In genomic region chr6:36989264-36989663, GRCh38 we compare ENCODE assay signal across 30 cellular contexts. TPM values are rescaled to one million over a fixed set of nuclear protein-coding genes. Genes with fewer than 3 reads are reported as not detected.
A peak's percentile ranks its signal among the peaks of the same experiment; 100 is the strongest.
DNase-seq lines count a peak whose midpoint lies in the region; ATAC-seq and TF ChIP-seq lines count a peak whose summit lies in the region.
"Had no signal": no experiment of that assay in that cellular context is flagged by ENCODE, and none has a peak within 500 bp of the region (broad histone marks: within the 10 kb centered on the region; RNA-seq: fewer than 3 reads in every experiment).

No MANE protein-coding gene starts in this region.

- H3K27me3 ChIP-seq in left ventricle myocardium inferior (ENCODE audit: low read depth) (no peaks in the 10 kb centered on the region), right cardiac atrium (ENCODE audit: control insufficient read depth, insufficient read depth) (no peaks in the 10 kb centered on the region), Karpas-422 (ENCODE audit: low read length) (no peaks in the 10 kb centered on the region)
- H3K27me3 ChIP-seq: BE2C, BLaER1 had no signal

- H3K9me3 Mint-ChIP-seq in nephron progenitor cell: peaks cover 4% of the 10 kb centered on the region
- H3K9me3 Mint-ChIP-seq: CD14-positive monocyte; CD8-positive, alpha-beta memory T cell had no signal

- H3K27ac Mint-ChIP-seq in nephron progenitor cell: peak overlapping the region; percentile 63
- H3K27ac Mint-ChIP-seq: CD4-positive, CD25-positive, alpha-beta regulatory T cell; CD8-positive, alpha-beta memory T cell had no signal

- intact Hi-C loops in left ventricle myocardium inferior (cut with micrococcal nuclease): no loop called here
- intact Hi-C loops in right cardiac atrium (cut with DNase I): loop anchor here in 1 of 4 donors (10.0 kb wide), 1 partner anchor 224 kb away; no protein-coding TSS in a partner anchor

- H3K9me2 ChIP-seq in Karpas-422 (replicated peaks; ENCODE audit: insufficient read depth, low read length): no peaks in the 10 kb centered on the region

- H3K4me1 Mint-ChIP-seq in nephron progenitor cell: peaks cover 23% of the 10 kb centered on the region

- no peaks in the 10 kb centered on the region for H3K36me3 ChIP-seq in left ventricle myocardium inferior
- H3K36me3 ChIP-seq in Karpas-422 (ENCODE audit: insufficient read depth, low read length): no peaks in the 10 kb centered on the region
- H3K36me3 ChIP-seq: BLaER1 had no signal

- no peak for ATAC-seq in right cardiac atrium
- ATAC-seq: A549, GM12878 had no signal

- peak; percentile 57 for DNase-seq in NCI-H82 (lab: John Stamatoyannopoulos, UW)
- no peak for DNase-seq in NCI-H82 treated with DMSO at 0.1 percent for 48 hours (lab: John Stamatoyannopoulos, UW; ENCODE audit: unreplicated experiment)
- no peak for DNase-seq in left ventricle myocardium inferior
- no peak for DNase-seq in right cardiac atrium
- no peak for DNase-seq in Karpas-422
- DNase-seq in nephron progenitor cell: no peak
- DNase-seq in HuH-7.5 (ENCODE audit: low spot score): no peak
- no peak for DNase-seq in Ammon's horn (ENCODE audit: low spot score)
- DNase-seq: AML-193; BE2C; C1 segment of cervical spinal cord; CD4-positive, alpha-beta memory T cell; CD4-positive, CD25-positive, alpha-beta regulatory T cell; CD8-positive, alpha-beta memory T cell; COR-L47; DMS 273 treated with DMSO at 0.1 percent for 48 hours; DMS153; DMS53; DMS79; DND-41; EL; GDM1 had no signal

- WGBS in right cardiac atrium: 83% methylated on average over 6 of the region's 6 CpGs

- no peak overlapping the region for H3K4me2 ChIP-seq in Karpas-422 (ENCODE audit: low read depth, low read length, poor library complexity, severe bottlenecking)
- H3K4me2 ChIP-seq: A549, BLaER1 had no signal

- H3K27ac ChIP-seq in left ventricle myocardium inferior (replicated peaks) (peak overlapping the region; percentile 30), right cardiac atrium (ENCODE audit: low read length) (no peak overlapping the region), Karpas-422 (ENCODE audit: low read length) (no peak overlapping the region)
- H3K27ac ChIP-seq: 22Rv1, A549, BLaER1 had no signal

- no peaks in the 10 kb centered on the region for H3K9me3 ChIP-seq in left ventricle myocardium inferior (replicated peaks)
- no peaks in the 10 kb centered on the region for H3K9me3 ChIP-seq in right cardiac atrium (ENCODE audit: control insufficient read depth, low read length)
- no peaks in the 10 kb centered on the region for H3K9me3 ChIP-seq in Karpas-422 (ENCODE audit: low read length)
- H3K9me3 ChIP-seq: A549, BE2C, BLaER1 had no signal

- TF ChIP-seq CTCF in left ventricle myocardium inferior (IDR thresholded peaks at IDR 0.05; ENCODE audit: borderline replicate concordance): no peak
- no peak for TF ChIP-seq CTCF in nephron progenitor cell (IDR thresholded peaks at IDR 0.05)

- peaks cover 24% of the 10 kb centered on the region for H3K27me3 Mint-ChIP-seq in nephron progenitor cell (ENCODE audit: low read depth, poor library complexity)

- peaks cover 5% of the 10 kb centered on the region for H3K36me3 Mint-ChIP-seq in nephron progenitor cell (ENCODE audit: low read depth)
- H3K36me3 Mint-ChIP-seq: CD14-positive monocyte; CD4-positive, CD25-positive, alpha-beta regulatory T cell had no signal

- no peak overlapping the region for H3K4me3 Mint-ChIP-seq in nephron progenitor cell
- H3K4me3 Mint-ChIP-seq: CD14-positive monocyte; CD4-positive, alpha-beta memory T cell had no signal

- peaks cover 8% of the 10 kb centered on the region; the same call in 1 of the 2 replicates for H4K20me1 ChIP-seq in Karpas-422 (ENCODE audit: insufficient read depth, low read depth, low read length)

- H3K4me3 ChIP-seq in left ventricle myocardium inferior: no peak overlapping the region
- no peak overlapping the region for H3K4me3 ChIP-seq in right cardiac atrium (ENCODE audit: low read length)
- no peak overlapping the region for H3K4me3 ChIP-seq in Karpas-422 (ENCODE audit: low read length)
- H3K4me3 ChIP-seq: A549, BLaER1, GM12878 had no signal

- H3K79me2 ChIP-seq in Karpas-422 (ENCODE audit: low read length): peaks cover 17% of the 10 kb centered on the region

- H3K9ac ChIP-seq in Karpas-422 (ENCODE audit: low read length): no peak overlapping the region
- H3K9ac ChIP-seq: BLaER1 had no signal

- peaks cover 32% of the 10 kb centered on the region for H3K4me1 ChIP-seq in left ventricle myocardium inferior
- H3K4me1 ChIP-seq in right cardiac atrium (ENCODE audit: control insufficient read depth, insufficient read depth, low read length): peaks cover 7% of the 10 kb centered on the region
- peaks cover 21% of the 10 kb centered on the region for H3K4me1 ChIP-seq in Karpas-422 (ENCODE audit: low read length)

- 0 out of 2 replicates have a peak overlapping the region, but pooled peaks have one; percentile 3 for H2AFZ ChIP-seq in Karpas-422 (ENCODE audit: low read length)

RNA-seq across cellular contexts. Expression of gene MTCH1, which starts 3.3 kb away (rescaled TPM):
- total RNA-seq in left ventricle myocardium inferior (162 TPM), right cardiac atrium (100 to 1,000 TPM; 217 to 249 (median 227) TPM)
- 198 TPM for polyA plus RNA-seq in right cardiac atrium
- total RNA-seq in Karpas-422 (2014; rRNA removed; shearing (Covaris generic); ENCODE audit: low replicate concordance): 84.4 and 105 TPM in 2 replicates

RNA-seq across cellular contexts. Expression of gene FGD2, which starts 16.2 kb away (rescaled TPM):
- total RNA-seq in left ventricle myocardium inferior (6.0 TPM), right cardiac atrium (10 to 100 TPM in 2 of 4 donors, 1 to 10 TPM in 2; 6.4 to 14.0 (median 10.7) TPM)
- 5.1 TPM for polyA plus RNA-seq in right cardiac atrium
- 37.1 and 53.0 TPM in 2 replicates for total RNA-seq in Karpas-422 (2014; rRNA removed; shearing (Covaris generic); ENCODE audit: low replicate concordance)
- total RNA-seq: A172, Daoy had no signal
- polyA plus RNA-seq: A549 had no signal

RNA-seq across cellular contexts. Expression of gene PI16, which starts 34.7 kb away (rescaled TPM):
- total RNA-seq in left ventricle myocardium inferior: 25.9 TPM
- total RNA-seq in right cardiac atrium: 100 to 1,000 TPM in 1 of 4 donors, 10 to 100 TPM in 3; 35.0 to 125 (median 45.1) TPM
- 69.5 TPM for polyA plus RNA-seq in right cardiac atrium
- total RNA-seq in Karpas-422 (2014; rRNA removed; shearing (Covaris generic); ENCODE audit: low replicate concordance): 0.07 TPM in 1 of 2 replicates, not detected in the other
- total RNA-seq: G401, GM12878 had no signal
- polyA plus RNA-seq: A549 had no signal

Comparison
In these comparisons a context has a peak if more than half of its experiments do, and no peak if none do; other contexts are left out.
1. RNA of gene PI16, which starts 34.7 kb away (total RNA-seq): 35.0 to 125 TPM in right cardiac atrium and 25.9 TPM in left ventricle myocardium inferior (single experiment); 0.07 TPM in Karpas-422; every median in the first group is over 10 times any median in the second.